8 cellular contexts compared by ENCODE assay signal in genomic region chr11:72519882-72520281, GRCh38.
A peak's percentile ranks its signal among the peaks of the same experiment; 100 is the strongest.
DNase-seq lines count a peak whose midpoint lies in the region; ATAC-seq, FAIRE-seq and TF ChIP-seq lines count a peak whose summit lies in the region.
"Not testable (repeated sequence)": the region's sequence is repeated elsewhere in the genome, so short reads cannot be mapped to it uniquely, and the experiment has no call there.

No MANE protein-coding gene starts in this region.

- not testable (repeated sequence) for TF ChIP-seq POLR2A in K562 (conservative IDR thresholded peaks at IDR 0.05)

- H3K27me3 Mint-ChIP-seq in GM23338 (ENCODE audit: insufficient read depth, low read depth, poor library complexity); natural killer cell treated with Interleukin-12 subunit alpha and Interleukin-12 subunit beta and Interleukin-15 and Interleukin-18, amount 100 ng/mL, for 72 hours: not testable (repeated sequence)
- H3K27me3 Mint-ChIP-seq in activated T-helper 1 cell treated with anti-CD3 and anti-CD28 coated beads, Interleukin-12 subunit alpha, Interleukin-12 subunit beta, Interleukin-2, Interleukin-4 antibody, amounts not matched to agents 30 ng/mL and 10 ng/mL and 1 ng/mL, durations not matched to agents 14 hours and 24 hours and 36 hours (ENCODE audit: insufficient read depth), result peaks cover 15% of the 10 kb centered on the region
- H3K27me3 Mint-ChIP-seq in immature natural killer cell (ENCODE audit: low read depth in 3 of 3), result peaks cover 6 to 11% (median 10%) of the 10 kb centered on the region in 3 donors

- DNase-seq in GM23338 (ENCODE audit: low spot score); PC-3; K562 (ENCODE audit: extremely low read depth in 1 of 4, low spot score in 3 of 4); natural killer cell treated with Interleukin-12 subunit alpha and Interleukin-12 subunit beta and Interleukin-15 and Interleukin-18, amount 100 ng/mL, for 72 hours (ENCODE audit: low spot score): not testable (repeated sequence)
- peak; percentile 25 for DNase-seq in activated T-helper 1 cell treated with anti-CD3 and anti-CD28 coated beads, Interleukin-12 subunit alpha, Interleukin-12 subunit beta, Interleukin-2, Interleukin-4 antibody, amounts not matched to agents 30 ng/mL and 10 ng/mL and 1 ng/mL, durations not matched to agents 14 hours and 24 hours and 36 hours (ENCODE audit: low spot score)
- peak; percentile 81 to 87 (median 83) for DNase-seq in immature natural killer cell

- not testable (repeated sequence) for H3K4me1 ChIP-seq in GM23338 (ENCODE audit: insufficient read depth); PC-3 (ENCODE audit: insufficient read depth, low read length); K562 (replicated peaks in 1 of 2; ENCODE audit: control insufficient read depth in 2 of 2, insufficient read depth in 2 of 2, low read length in 2 of 2)
- peaks cover 0 to 15% (median 8%) of the 10 kb centered on the region in 5 donors for H3K4me1 ChIP-seq in subcutaneous abdominal adipose tissue (ENCODE audit: control insufficient read depth in 5 of 5, insufficient read depth in 5 of 5, low read length in 5 of 5)

- POLR2A ChIA-PET in PC-3 (lab: Charles Lee; ENCODE audit: unreplicated experiment); K562 (lab: Yijun Ruan, JAX): not testable (repeated sequence)

- H3K4me3 ChIP-seq in GM23338; PC-3 (ENCODE audit: low read length); K562: not testable (repeated sequence)
- peak overlapping the region in 4 of 5 donors; percentile 11 to 61 (median 50) for H3K4me3 ChIP-seq in subcutaneous abdominal adipose tissue (ENCODE audit: low read depth in 1 of 5, low read length in 5 of 5)

- not testable (repeated sequence) for H3K36me3 ChIP-seq in GM23338 (ENCODE audit: insufficient read depth); PC-3 (ENCODE audit: low read depth, low read length); K562 (ENCODE audit: control insufficient read depth, insufficient read depth, low read length); subcutaneous abdominal adipose tissue (ENCODE audit: control insufficient read depth in 5 of 5, insufficient read depth in 5 of 5, low read length in 5 of 5)

- not testable (repeated sequence) for H3K36me3 Mint-ChIP-seq in GM23338 (ENCODE audit: low read depth); activated T-helper 1 cell treated with anti-CD3 and anti-CD28 coated beads, Interleukin-12 subunit alpha, Interleukin-12 subunit beta, Interleukin-2, Interleukin-4 antibody, amounts not matched to agents 30 ng/mL and 10 ng/mL and 1 ng/mL, durations not matched to agents 14 hours and 24 hours and 36 hours (ENCODE audit: low read depth); immature natural killer cell; natural killer cell treated with Interleukin-12 subunit alpha and Interleukin-12 subunit beta and Interleukin-15 and Interleukin-18, amount 100 ng/mL, for 72 hours

- CTCF ChIA-PET in PC-3 (lab: Charles Lee); K562 (lab: Yijun Ruan, JAX; ENCODE audit: low intra/inter-chr PET ratio): not testable (repeated sequence)

- H3K9me1 ChIP-seq in K562 (ENCODE audit: control insufficient read depth, insufficient read depth, low read length), result not testable (repeated sequence)

- not testable (repeated sequence) for H3K27me3 ChIP-seq in GM23338 (ENCODE audit: insufficient read depth); PC-3 (ENCODE audit: low read length); subcutaneous abdominal adipose tissue (ENCODE audit: control insufficient read depth in 5 of 5, insufficient read depth in 4 of 5, low read length in 5 of 5)
- peaks cover 0 to 20% of the 10 kb centered on the region in 2 experiments; a peak in 3 of 5 replicates for H3K27me3 ChIP-seq in K562 (ENCODE audit: control insufficient read depth in 2 of 2, insufficient read depth in 2 of 2, low read length in 2 of 2)

- not testable (repeated sequence) for H3K4me3 Mint-ChIP-seq in GM23338
- H3K4me3 Mint-ChIP-seq in activated T-helper 1 cell treated with anti-CD3 and anti-CD28 coated beads, Interleukin-12 subunit alpha, Interleukin-12 subunit beta, Interleukin-2, Interleukin-4 antibody, amounts not matched to agents 30 ng/mL and 10 ng/mL and 1 ng/mL, durations not matched to agents 14 hours and 24 hours and 36 hours, result peak overlapping the region; percentile 71
- H3K4me3 Mint-ChIP-seq in immature natural killer cell, result peak overlapping the region; percentile 71 to 89 (median 85)
- H3K4me3 Mint-ChIP-seq in natural killer cell treated with Interleukin-12 subunit alpha and Interleukin-12 subunit beta and Interleukin-15 and Interleukin-18, amount 100 ng/mL, for 72 hours, result peak overlapping the region; percentile 77

- not testable (repeated sequence) for BruUV-seq in PC-3 (replicated peaks; lab: Mats Ljungman, UMichigan); K562 (replicated peaks; lab: Mats Ljungman, UMichigan)

- H3K27ac ChIP-seq in GM23338 (ENCODE audit: low read depth); PC-3 (ENCODE audit: low read length); K562 (ENCODE audit: extremely low read depth, low read depth, low read length); subcutaneous abdominal adipose tissue (ENCODE audit: low read depth, low read length): not testable (repeated sequence)

- H2AFZ ChIP-seq in GM23338, result 0 out of 2 replicates have a peak overlapping the region, but pooled peaks have one; percentile 12
- 0 out of 2 replicates have a peak overlapping the region, but pooled peaks have one; percentile 30 for H2AFZ ChIP-seq in PC-3 (ENCODE audit: low read length)
- not testable (repeated sequence) for H2AFZ ChIP-seq in K562 (ENCODE audit: low read depth, low read length)

- ATAC-seq in GM23338, PC-3, K562: not testable (repeated sequence)
- peak; percentile 56 to 78 for ATAC-seq in activated CD4-positive, CD25-positive, alpha-beta regulatory T cell treated with anti-CD3 and anti-CD28 coated beads, Interleukin-2, amount 50 U/mL, for 24 hours
- peak; percentile 88 to 91 for ATAC-seq in natural killer cell treated with Interleukin-12 subunit alpha and Interleukin-12 subunit beta and Interleukin-15 and Interleukin-18, amount 100 ng/mL, for 72 hours

- not testable (repeated sequence) for H3K9me2 ChIP-seq in GM23338 (ENCODE audit: insufficient read depth); PC-3 (replicated peaks; ENCODE audit: low read length)

- H3K9ac ChIP-seq in PC-3 (ENCODE audit: low read length); K562 (ENCODE audit: insufficient read depth in 1 of 2, low read depth in 2 of 2, low read length in 2 of 2): not testable (repeated sequence)
- peak overlapping the region in 1 of 5 donors; percentile 62 for H3K9ac ChIP-seq in subcutaneous abdominal adipose tissue (ENCODE audit: low read length in 5 of 5)

- TF ChIP-seq CTCF in GM23338 (conservative IDR thresholded peaks at IDR 0.05; ENCODE audit: low read depth in 2 of 2); PC-3 (conservative IDR thresholded peaks at IDR 0.05; ENCODE audit: low read depth, low read length); K562 (IDR thresholded peaks at IDR 0.05 in 2 of 3, conservative IDR thresholded peaks at IDR 0.05 in 1 of 3; ENCODE audit: insufficient read depth in 2 of 3, low read depth in 1 of 3, low read length in 3 of 3): not testable (repeated sequence)

- not testable (repeated sequence) for H3K9me3 Mint-ChIP-seq in GM23338; activated T-helper 1 cell treated with anti-CD3 and anti-CD28 coated beads, Interleukin-12 subunit alpha, Interleukin-12 subunit beta, Interleukin-2, Interleukin-4 antibody, amounts not matched to agents 30 ng/mL and 10 ng/mL and 1 ng/mL, durations not matched to agents 14 hours and 24 hours and 36 hours; immature natural killer cell; natural killer cell treated with Interleukin-12 subunit alpha and Interleukin-12 subunit beta and Interleukin-15 and Interleukin-18, amount 100 ng/mL, for 72 hours

- TF ChIP-seq RAD21 in K562 (CRISPR knock-in tag; conservative IDR thresholded peaks at IDR 0.05 in 1 of 2, IDR thresholded peaks at IDR 0.05 in 1 of 2), result not testable (repeated sequence)

- not testable (repeated sequence) for H4K20me1 ChIP-seq in GM23338 (replicated peaks; ENCODE audit: insufficient read depth); PC-3 (ENCODE audit: low read length); K562 (replicated peaks; ENCODE audit: control insufficient read depth, insufficient read depth, low read length)

- not testable (repeated sequence) for TF ChIP-seq EP300 in K562 (IDR thresholded peaks at IDR 0.05; ENCODE audit: low read length)

- intact Hi-C loops in PC-3 (cut with micrococcal nuclease); K562 (cut with micrococcal nuclease): not testable (repeated sequence)
- intact Hi-C loops in activated T-helper 1 cell treated with anti-CD3 and anti-CD28 coated beads, Interleukin-12 subunit alpha, Interleukin-12 subunit beta, Interleukin-2, Interleukin-4 antibody, amounts not matched to agents 30 ng/mL and 10 ng/mL and 1 ng/mL, durations not matched to agents 14 hours and 24 hours and 36 hours (cut with micrococcal nuclease), result loop anchor here (1.0 to 2.0 kb wide), 2 partner anchors 37 to 148 kb away; no protein-coding TSS in a partner anchor

- H3K4me1 Mint-ChIP-seq in GM23338, result not testable (repeated sequence)
- H3K4me1 Mint-ChIP-seq in activated T-helper 1 cell treated with anti-CD3 and anti-CD28 coated beads, Interleukin-12 subunit alpha, Interleukin-12 subunit beta, Interleukin-2, Interleukin-4 antibody, amounts not matched to agents 30 ng/mL and 10 ng/mL and 1 ng/mL, durations not matched to agents 14 hours and 24 hours and 36 hours (ENCODE audit: low read depth), result peaks cover 29% of the 10 kb centered on the region
- H3K4me1 Mint-ChIP-seq in immature natural killer cell, result peaks cover 55 to 60% of the 10 kb centered on the region in 2 donors
- H3K4me1 Mint-ChIP-seq in natural killer cell treated with Interleukin-12 subunit alpha and Interleukin-12 subunit beta and Interleukin-15 and Interleukin-18, amount 100 ng/mL, for 72 hours (ENCODE audit: low read depth in 2 of 2), result peaks cover 36 to 48% of the 10 kb centered on the region in 2 donors

- H3K9me3 ChIP-seq in PC-3 (ENCODE audit: low read length); K562 (replicated peaks; ENCODE audit: control insufficient read depth, insufficient read depth, low read depth, low read length); subcutaneous abdominal adipose tissue (ENCODE audit: control insufficient read depth in 5 of 5, low read length in 5 of 5): not testable (repeated sequence)

- not testable (repeated sequence) for H3K4me2 ChIP-seq in GM23338; PC-3 (ENCODE audit: low read length); K562 (ENCODE audit: insufficient read depth, low read length)

- H3K27ac Mint-ChIP-seq in GM23338, result not testable (repeated sequence)
- peak overlapping the region; percentile 75 for H3K27ac Mint-ChIP-seq in activated T-helper 1 cell treated with anti-CD3 and anti-CD28 coated beads, Interleukin-12 subunit alpha, Interleukin-12 subunit beta, Interleukin-2, Interleukin-4 antibody, amounts not matched to agents 30 ng/mL and 10 ng/mL and 1 ng/mL, durations not matched to agents 14 hours and 24 hours and 36 hours
- peak overlapping the region; percentile 73 to 96 (median 94) for H3K27ac Mint-ChIP-seq in immature natural killer cell
- H3K27ac Mint-ChIP-seq in natural killer cell treated with Interleukin-12 subunit alpha and Interleukin-12 subunit beta and Interleukin-15 and Interleukin-18, amount 100 ng/mL, for 72 hours, result peak overlapping the region; percentile 66 to 84

- peak; percentile 70 for FAIRE-seq in K562 (lab: Jason Lieb, UNC)

- in situ Hi-C loops in K562 (cut with MboI), result not testable (repeated sequence)

- 10% methylated on average over 2 of the region's 2 CpGs for WGBS in K562 (ENCODE audit: insufficient coverage, low coverage, missing lambda C conversion rate)

- not testable (repeated sequence) for H3K79me2 ChIP-seq in GM23338 (replicated peaks; ENCODE audit: insufficient read depth); PC-3 (ENCODE audit: low read length); K562 (ENCODE audit: control insufficient read depth, insufficient read depth, low read length)

- H3F3A ChIP-seq in GM23338 (replicated peaks; ENCODE audit: low read depth); PC-3 (ENCODE audit: low read length, unreplicated experiment): not testable (repeated sequence)
